ENCODE assay signal across 21 cellular contexts in genomic region chr3:173814809-173815208, GRCh38.
DNase-seq lines count a peak whose midpoint lies in the region; ATAC-seq, FAIRE-seq and TF ChIP-seq lines count a peak whose summit lies in the region.
"Had no signal": no experiment of that assay in that cellular context is flagged by ENCODE, and none has a peak within 500 bp of the region (broad histone marks: within the 10 kb centered on the region; RNA-seq: fewer than 3 reads in every experiment).

No MANE protein-coding gene starts in this region.

- no peak overlapping the region for H3K9ac ChIP-seq in HepG2 (ENCODE audit: insufficient read depth, low read depth, low read length)
- H3K9ac ChIP-seq: BLaER1 treated with 17β-estradiol and CSF1 and Interleukin-3, amounts not matched to agents 10 nM and 100 nM had no signal

- H3K27me3 ChIP-seq in HepG2 (ENCODE audit: control insufficient read depth in 1 of 2, insufficient read depth in 2 of 2, low read length in 2 of 2) (no peaks in the 10 kb centered on the region), right lobe of liver (no peaks in the 10 kb centered on the region)
- H3K27me3 ChIP-seq: BLaER1 treated with 17β-estradiol and CSF1 and Interleukin-3, amounts not matched to agents 10 nM and 100 nM had no signal

- BruUV-seq in HepG2 (replicated peaks; lab: Mats Ljungman, UMichigan) = no TSS peak

- intact Hi-C loops in HepG2 (cut with micrococcal nuclease; ENCODE audit: unreplicated experiment) = no loop called here
- intact Hi-C loops in right lobe of liver (cut with DNase I) = no loop called here

- H3K9me3 ChIP-seq in HepG2 (ENCODE audit: low read length) (no peaks in the 10 kb centered on the region), right lobe of liver (no peaks in the 10 kb centered on the region)
- H3K9me3 ChIP-seq: A549; BLaER1 treated with 17β-estradiol and CSF1 and Interleukin-3, amounts not matched to agents 10 nM and 100 nM; Caco-2 had no signal

- POLR2A ChIA-PET in HepG2 (lab: Yijun Ruan, JAX) = no interaction called here

- no peaks in the 10 kb centered on the region for H3K79me2 ChIP-seq in HepG2 (ENCODE audit: insufficient read depth, low read length)

- no peak for TF ChIP-seq EP300 in HepG2 (IDR thresholded peaks at IDR 0.05; ENCODE audit: low read depth in 2 of 2, low read length in 2 of 2)
- no peak for TF ChIP-seq EP300 in HepG2 (CRISPR knock-in tag; IDR thresholded peaks at IDR 0.05; ENCODE audit: borderline replicate concordance)

- no peaks in the 10 kb centered on the region for H3K4me1 Mint-ChIP-seq in chondrocyte (ENCODE audit: low read depth)
- H3K4me1 Mint-ChIP-seq: B cell had no signal

- H3K4me1 ChIP-seq in HepG2 (ENCODE audit: insufficient read depth, low read length) = no peaks in the 10 kb centered on the region
- H3K4me1 ChIP-seq in right lobe of liver = no peaks in the 10 kb centered on the region
- H3K4me1 ChIP-seq: A549, Caco-2 had no signal

- FAIRE-seq in HepG2 (lab: Jason Lieb, UNC) (no peak), RCC 7860 (lab: Jason Lieb, UNC) (no peak)
- FAIRE-seq: A549, D721Med, GM12891, GM19239 had no signal

- H3K4me3 ChIP-seq in HepG2 (replicated peaks in 1 of 3; ENCODE audit: insufficient read depth in 1 of 3, low read depth in 2 of 3, low read length in 3 of 3) (no peak overlapping the region), right lobe of liver (no peak overlapping the region)
- H3K4me3 ChIP-seq: A549; BLaER1 treated with 17β-estradiol and CSF1 and Interleukin-3, amounts not matched to agents 10 nM and 100 nM had no signal

- in situ Hi-C loops in HepG2 (cut with HindIII; ENCODE audit: extremely low pct_ligation_motif_present, low pct_unique_long_range_greater_than_20kb) = no loop called here

- no peaks in the 10 kb centered on the region for H3K36me3 ChIP-seq in HepG2 (replicated peaks in 1 of 2; ENCODE audit: control insufficient read depth in 1 of 2, insufficient read depth in 2 of 2, low read length in 2 of 2)
- H3K36me3 ChIP-seq in right lobe of liver = no peaks in the 10 kb centered on the region
- H3K36me3 ChIP-seq: BLaER1 treated with 17β-estradiol and CSF1 and Interleukin-3, amounts not matched to agents 10 nM and 100 nM had no signal

- TF ChIP-seq RAD21 in HepG2 (CRISPR knock-in tag; IDR thresholded peaks at IDR 0.05) = no peak

- ATAC-seq in HepG2 = no peak
- no peak for ATAC-seq in right lobe of liver
- ATAC-seq in stimulated activated naive CD8-positive, alpha-beta T cell treated with anti-CD3 and anti-CD28 coated beads, Interleukin-15, Interleukin-2, amounts not matched to agents 100 U/mL and 50 U/mL, for 24 hours = no peak
- ATAC-seq: A549; CD8-positive, alpha-beta T cell had no signal

- no peak for TF ChIP-seq POLR2A in HepG2 (IDR thresholded peaks at IDR 0.05; ENCODE audit: insufficient read depth in 1 of 2, low read depth in 2 of 2, low read length in 2 of 2)
- TF ChIP-seq POLR2A in right lobe of liver (IDR thresholded peaks at IDR 0.05) = no peak

- no peak overlapping the region for H3K4me3 Mint-ChIP-seq in chondrocyte (ENCODE audit: unreplicated experiment)
- H3K4me3 Mint-ChIP-seq: B cell; CD4-positive, alpha-beta T cell; CD8-positive, alpha-beta T cell had no signal

- H2AFZ ChIP-seq in HepG2 (ENCODE audit: low read length) = no peak overlapping the region

- TF ChIP-seq CTCF in HepG2 (CRISPR knock-in tag; IDR thresholded peaks at IDR 0.05) (no peak), right lobe of liver (IDR thresholded peaks at IDR 0.05) (no peak), chondrocyte (IDR thresholded peaks at IDR 0.05) (no peak)

- H4K20me1 ChIP-seq in HepG2 (ENCODE audit: insufficient read depth, low read length) = no peaks in the 10 kb centered on the region
- H4K20me1 ChIP-seq: BLaER1 treated with 17β-estradiol and CSF1 and Interleukin-3, amounts not matched to agents 10 nM and 100 nM had no signal

- 35% methylated on average over 3 of the region's 3 CpGs for WGBS in HepG2 (ENCODE audit: low lambda C conversion rate)
- 44% methylated on average over 3 of the region's 3 CpGs for WGBS in right lobe of liver (ENCODE audit: insufficient coverage, low coverage, low lambda C conversion rate, missing lambda C conversion rate)

- H3K27ac Mint-ChIP-seq in chondrocyte (ENCODE audit: unreplicated experiment) = peak overlapping the region; percentile 43
- H3K27ac Mint-ChIP-seq: B cell; CD4-positive, alpha-beta T cell; CD8-positive, alpha-beta T cell had no signal

- H3K36me3 Mint-ChIP-seq in chondrocyte (ENCODE audit: low read depth) = no peaks in the 10 kb centered on the region
- H3K36me3 Mint-ChIP-seq: CD8-positive, alpha-beta T cell had no signal

- no peak overlapping the region for H3K4me2 ChIP-seq in HepG2 (ENCODE audit: low read depth, low read length)
- H3K4me2 ChIP-seq: A549; BLaER1 treated with 17β-estradiol and CSF1 and Interleukin-3, amounts not matched to agents 10 nM and 100 nM had no signal

- DNase-seq in HepG2 (ENCODE audit: low spot score) (no peak), right lobe of liver (no peak), RCC 7860 (ENCODE audit: low spot score) (peak; percentile 12), chondrocyte (ENCODE audit: low spot score) (no peak), mucosa of gallbladder (ENCODE audit: low spot score) (no peak)
- no peak for DNase-seq in stimulated activated naive CD8-positive, alpha-beta T cell treated with anti-CD3 and anti-CD28 coated beads, Interleukin-15, Interleukin-2, amounts not matched to agents 100 U/mL and 50 U/mL, for 24 hours
- DNase-seq: AML-193; Caco-2; Calu3; CD4-positive, alpha-beta T cell; CD8-positive, alpha-beta T cell; DMS79 treated with DMSO at 0.1 percent for 48 hours; GF-D8 had no signal

- CTCF ChIA-PET in HepG2 (lab: Yijun Ruan, JAX; ENCODE audit: low intra/inter-chr PET ratio, low total read pairs) = no interaction called here

- H3K27ac ChIP-seq in HepG2 (ENCODE audit: extremely low read length, insufficient read depth, low read length) = no peak overlapping the region
- no peak overlapping the region for H3K27ac ChIP-seq in right lobe of liver
- H3K27ac ChIP-seq: 22Rv1; A549; BLaER1 treated with 17β-estradiol and CSF1 and Interleukin-3, amounts not matched to agents 10 nM and 100 nM; C4-2B had no signal

- H3K9me3 Mint-ChIP-seq in chondrocyte (ENCODE audit: low read depth) = no peaks in the 10 kb centered on the region
- H3K9me3 Mint-ChIP-seq: CD4-positive, alpha-beta T cell had no signal

- H3K27me3 Mint-ChIP-seq in chondrocyte (ENCODE audit: low read depth) = no peaks in the 10 kb centered on the region
- H3K27me3 Mint-ChIP-seq: B cell; CD4-positive, alpha-beta T cell had no signal

TF ChIP-seq in HepG2, 621 proteins besides CTCF, POLR2A, EP300 and RAD21:
- peak; percentile 64 for TF ChIP-seq SRSF9 (IDR thresholded peaks at IDR 0.05; ENCODE audit: borderline replicate concordance, insufficient read depth, low read depth, low read length, poor library complexity, severe bottlenecking)
- TF ChIP-seq TAF1 (CRISPR knock-in tag; IDR thresholded peaks at IDR 0.05) = no peak
